9 cellular contexts compared by ENCODE assay signal in genomic region chr19:4139614-4140236, GRCh38. TPM values are rescaled to one million over a fixed set of nuclear protein-coding genes. Genes with fewer than 3 reads are reported as not detected.
DNase-seq lines count a peak whose midpoint lies in the region; ATAC-seq and TF ChIP-seq lines count a peak whose summit lies in the region.
"Had no signal": no experiment of that assay in that cellular context is flagged by ENCODE, and none has a peak within 500 bp of the region (broad histone marks: within the 10 kb centered on the region; RNA-seq: fewer than 3 reads in every experiment).

No MANE protein-coding gene starts in this region.

- H3K9me2 ChIP-seq in SK-N-SH, result no peaks in the 10 kb centered on the region

- no peak overlapping the region for H3K4me2 ChIP-seq in SK-N-SH

- no peaks in the 10 kb centered on the region for H3K79me2 ChIP-seq in SK-N-SH (ENCODE audit: insufficient read depth)

- H2AFZ ChIP-seq in SK-N-SH (ENCODE audit: low read depth), result 0 out of 2 replicates have a peak overlapping the region, but pooled peaks have one; percentile 43

- H3K4me3 Mint-ChIP-seq in progenitor cell of endocrine pancreas (ENCODE audit: low read depth), result no peak overlapping the region
- H3K4me3 Mint-ChIP-seq: activated naive CD8-positive, alpha-beta T cell had no signal

- ATAC-seq in Right ventricle myocardium inferior (peak; percentile 82), GM21390 (IDR thresholded peaks at IDR 0.05; ENCODE audit: unreplicated experiment) (no peak)

- H3K4me1 ChIP-seq in SK-N-SH (ENCODE audit: control insufficient read depth in 1 of 2, insufficient read depth in 2 of 2, low read depth in 1 of 2, low read length in 1 of 2), result no peaks in the 10 kb centered on the region

- no peak for TF ChIP-seq EP300 in SK-N-SH (IDR thresholded peaks at IDR 0.05; ENCODE audit: borderline replicate concordance in 1 of 2, low read depth in 1 of 2, low read length in 1 of 2)

- H3F3A ChIP-seq in SK-N-SH (replicated peaks; ENCODE audit: insufficient read depth), result no peaks in the 10 kb centered on the region

- TF ChIP-seq CTCF in SK-N-SH (IDR thresholded peaks at IDR 0.05) (peak; percentile 72), progenitor cell of endocrine pancreas (IDR thresholded peaks at IDR 0.05; ENCODE audit: unreplicated experiment) (peak; percentile 70)

- H4K20me1 ChIP-seq in SK-N-SH (ENCODE audit: insufficient read depth), result no peaks in the 10 kb centered on the region

- peaks cover 7% of the 10 kb centered on the region for H3K27me3 Mint-ChIP-seq in progenitor cell of endocrine pancreas

- peak; percentile 83 for DNase-seq in DMS 273 (lab: John Stamatoyannopoulos, UW; ENCODE audit: unreplicated experiment)
- DNase-seq in Jurkat, Clone E6-1 (ENCODE audit: low read depth, low spot score), result peak; percentile 53
- peak; percentile 82 for DNase-seq in SK-N-SH
- peak; percentile 89 for DNase-seq in activated gamma-delta T cell treated with Interleukin-2 at 50 U/mL for 16 hours
- peak; percentile 88 for DNase-seq in Right ventricle myocardium inferior (ENCODE audit: missing footprints)
- DNase-seq in progenitor cell of endocrine pancreas (ENCODE audit: low spot score, unreplicated experiment), result peak; percentile 69
- DNase-seq in ureter (ENCODE audit: low spot score), result peak; percentile 79

- peaks cover 3% of the 10 kb centered on the region for H3K4me1 Mint-ChIP-seq in progenitor cell of endocrine pancreas (ENCODE audit: low read depth)

- H3K36me3 ChIP-seq in SK-N-SH (replicated peaks in 1 of 2; ENCODE audit: control insufficient read depth in 1 of 2, insufficient read depth in 2 of 2, low read length in 1 of 2), result no peaks in the 10 kb centered on the region

- no peaks in the 10 kb centered on the region for H3K27me3 ChIP-seq in SK-N-SH (ENCODE audit: insufficient read depth)

- intact Hi-C loops in Right ventricle myocardium inferior (cut with DNase I), result loop anchor here (5.0 kb wide), 1 partner anchor 152 kb away; the partner anchor contains the start of gene EEF2

- POLR2A ChIA-PET in SK-N-SH (lab: Yijun Ruan, JAX), result no interaction called here

- CTCF ChIA-PET in SK-N-SH (lab: Yijun Ruan, JAX), result interaction anchor here (0.6 to 3.9 kb wide), 42 partner anchors 9 to 336 kb away, joined by 3 to 41 read pairs (median 5); partner anchors contain the start of genes CREB3L3, DAPK3, EEF2 and PIAS4

- H3K9ac ChIP-seq in SK-N-SH, result no peak overlapping the region

- no peaks in the 10 kb centered on the region for H3K36me3 Mint-ChIP-seq in progenitor cell of endocrine pancreas (ENCODE audit: insufficient read depth)
- H3K36me3 Mint-ChIP-seq: activated naive CD8-positive, alpha-beta T cell had no signal

- H3K9me3 Mint-ChIP-seq in progenitor cell of endocrine pancreas (ENCODE audit: low read depth), result no peaks in the 10 kb centered on the region

- H3K27ac ChIP-seq in SK-N-SH (ENCODE audit: low read depth in 2 of 2, low read length in 1 of 2), result no peak overlapping the region

- H3K27ac Mint-ChIP-seq in progenitor cell of endocrine pancreas, result no peak overlapping the region
- H3K27ac Mint-ChIP-seq: activated naive CD8-positive, alpha-beta T cell had no signal

- WGBS in SK-N-SH (ENCODE audit: low lambda C conversion rate), result 31% methylated on average over 14 of the region's 14 CpGs

- H3K4me3 ChIP-seq in Jurkat, Clone E6-1 (ENCODE audit: low read length), result no peak overlapping the region
- H3K4me3 ChIP-seq in SK-N-SH (ENCODE audit: low read depth in 2 of 2, low read length in 1 of 2), result peak overlapping the region in 1 of 2 experiments; percentile 9; a peak in 1 of 4 replicates

- H3K9me3 ChIP-seq in SK-N-SH, result no peaks in the 10 kb centered on the region

- TF ChIP-seq RAD21 in SK-N-SH (IDR thresholded peaks at IDR 0.05; ENCODE audit: low read length), result peak; percentile 52

TF ChIP-seq in SK-N-SH, 30 proteins besides CTCF, POLR2A, EP300 and RAD21:
- no peak for TF ChIP-seq TEAD4 (IDR thresholded peaks at IDR 0.05; ENCODE audit: borderline replicate concordance, insufficient read depth)
- TF ChIP-seq SMC3 (IDR thresholded peaks at IDR 0.05; ENCODE audit: low read depth, low read length), result peak; percentile 49

RNA-seq across cellular contexts. Expression of gene CREB3L3, which starts 13.7 kb away (rescaled TPM):
- polyA plus RNA-seq in Jurkat, Clone E6-1 (2012; ENCODE audit: insufficient read depth, insufficient read length), result 1.0 TPM
- polyA plus RNA-seq in SK-N-SH (2012; rRNA removed), result 0.05 TPM in 1 of 2 replicates, not detected in the other
- 0.01 and 0.04 TPM in 2 replicates for polyA plus RNA-seq in SK-N-SH (2012; cell fraction: cytosol; rRNA removed)
- polyA plus RNA-seq in SK-N-SH (2012; cell fraction: nucleus; rRNA removed), result 0.06 and 0.08 TPM in 2 replicates
- total RNA-seq in Right ventricle myocardium inferior (not detected), progenitor cell of endocrine pancreas (2.4 and 2.9 TPM in 2 replicates), ureter (not detected)

RNA-seq across cellular contexts. Expression of gene MAP2K2, which starts 15.8 kb away (rescaled TPM):
- 198 TPM for polyA plus RNA-seq in Jurkat, Clone E6-1 (2012; ENCODE audit: insufficient read depth, insufficient read length)
- 67.2 and 114 TPM in 2 replicates for polyA plus RNA-seq in SK-N-SH (2012; rRNA removed)
- polyA plus RNA-seq in SK-N-SH (2012; cell fraction: cytosol; rRNA removed), result 55.7 and 82.6 TPM in 2 replicates
- 156 and 227 TPM in 2 replicates for polyA plus RNA-seq in SK-N-SH (2012; cell fraction: nucleus; rRNA removed)
- total RNA-seq in Right ventricle myocardium inferior (138 TPM), progenitor cell of endocrine pancreas (149 and 154 TPM in 2 replicates), ureter (103 TPM)

RNA-seq across cellular contexts. Expression of gene SIRT6, which starts 42.6 kb away (rescaled TPM):
- 24.5 TPM for polyA plus RNA-seq in Jurkat, Clone E6-1 (2012; ENCODE audit: insufficient read depth, insufficient read length)
- 37.2 and 41.0 TPM in 2 replicates for polyA plus RNA-seq in SK-N-SH (2012; rRNA removed)
- polyA plus RNA-seq in SK-N-SH (2012; cell fraction: cytosol; rRNA removed), result 14.6 and 20.5 TPM in 2 replicates
- polyA plus RNA-seq in SK-N-SH (2012; cell fraction: nucleus; rRNA removed), result 121 and 130 TPM in 2 replicates
- total RNA-seq in Right ventricle myocardium inferior (10.4 TPM), progenitor cell of endocrine pancreas (33.2 and 35.1 TPM in 2 replicates), ureter (23.9 TPM)

RNA-seq across cellular contexts. Expression of gene ANKRD24, which starts 42.8 kb away (rescaled TPM):
- polyA plus RNA-seq in Jurkat, Clone E6-1 (2012; ENCODE audit: insufficient read depth, insufficient read length), result 0.86 TPM
- 0.87 and 1.1 TPM in 2 replicates for polyA plus RNA-seq in SK-N-SH (2012; rRNA removed)
- polyA plus RNA-seq in SK-N-SH (2012; cell fraction: cytosol; rRNA removed), result 0.38 and 0.42 TPM in 2 replicates
- 3.8 and 4.4 TPM in 2 replicates for polyA plus RNA-seq in SK-N-SH (2012; cell fraction: nucleus; rRNA removed)
- total RNA-seq in Right ventricle myocardium inferior (0.19 TPM), progenitor cell of endocrine pancreas (0.89 and 1.6 TPM in 2 replicates), ureter (2.7 TPM)
